Comparison of ENCODE assay signal across 17 cellular contexts in the genomic region with DNA sequence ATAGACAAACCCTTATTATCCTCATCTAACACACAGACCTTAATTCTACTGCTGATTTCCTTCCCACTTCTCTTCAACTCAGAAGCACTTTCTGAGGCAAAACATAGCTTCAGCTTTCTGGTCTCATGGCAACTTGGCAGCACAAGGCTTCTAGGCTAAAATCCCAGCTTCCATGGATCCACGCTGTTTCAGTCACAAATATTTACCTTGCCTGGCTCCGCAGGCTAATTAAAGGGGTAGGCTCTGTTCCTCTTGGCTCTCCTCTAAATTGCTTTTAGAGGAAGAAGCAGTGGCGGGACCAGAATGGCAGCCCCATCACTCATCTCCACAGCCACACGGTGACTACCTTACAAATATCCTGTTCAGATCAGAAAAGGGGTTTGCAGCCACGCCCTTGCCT.
DNase-seq lines count a peak whose midpoint lies in the region; ATAC-seq and TF ChIP-seq lines count a peak whose summit lies in the region.
"Had no signal": no experiment of that assay in that cellular context is flagged by ENCODE, and none has a peak within 500 bp of the region (broad histone marks: within the 10 kb centered on the region; RNA-seq: fewer than 3 reads in every experiment).

No MANE protein-coding gene starts in this region.

- DNase-seq in T47D (ENCODE audit: low read depth in 1 of 2, low spot score in 1 of 2) (peak; percentile 49 to 82), MCF 10A (ENCODE audit: unreplicated experiment) (no peak), NCI-H748 treated with DMSO at 0.1 percent for 48 hours (lab: John Stamatoyannopoulos, UW) (peak; percentile 95), left kidney (ENCODE audit: low read depth, low spot score) (peak; percentile 33), transverse colon (no peak), A673 (ENCODE audit: low spot score) (no peak), NCI-H524 treated with DMSO at 0.1 percent for 48 hours (lab: John Stamatoyannopoulos, UW) (no peak)
- DNase-seq: ACHN; activated CD8-positive, alpha-beta memory T cell treated with anti-CD3 and anti-CD28 coated beads, Interleukin-2, amount 50 U/mL, for 4 hours; central memory CD4-positive, alpha-beta T cell; heart right ventricle; NCI-H1048; spleen had no signal

- CTCF ChIA-PET in MCF 10A (lab: Yijun Ruan, JAX), result interaction anchor here (0.5 to 1.0 kb wide), 3 partner anchors 13 to 358 kb away, joined by 3 read pairs; no protein-coding TSS in a partner anchor
- CTCF ChIA-PET in A673 (lab: Charles Lee), result no interaction called here

- no peaks in the 10 kb centered on the region for H3K4me1 Mint-ChIP-seq in MCF 10A (ENCODE audit: insufficient read depth, unreplicated experiment)
- H3K4me1 Mint-ChIP-seq: WTC11 had no signal

- no peak for TF ChIP-seq EP300 in transverse colon (IDR thresholded peaks at IDR 0.05; ENCODE audit: low read depth)

- POLR2A ChIA-PET in MCF 10A (lab: Yijun Ruan, JAX), result no interaction called here
- POLR2A ChIA-PET in A673 (lab: Charles Lee; ENCODE audit: low non-redundant PET), result no interaction called here

- no peak overlapping the region for H3K27ac Mint-ChIP-seq in MCF 10A (ENCODE audit: low read depth, unreplicated experiment)
- H3K27ac Mint-ChIP-seq: activated naive CD4-positive, alpha-beta T cell treated with anti-CD3 and anti-CD28 coated beads, Interleukin-2, amount 50 U/mL, for 72 hours; WTC11 had no signal

- WGBS in transverse colon (ENCODE audit: low coverage in 1 of 2), 2 donors, result 25 to 41% methylated on average over 3 to 5 of the region's 5 CpGs

- peak overlapping the region; percentile 48 to 59 (median 52) for H3K27ac ChIP-seq in transverse colon
- H3K27ac ChIP-seq in A673 (ENCODE audit: low read depth, low read length, poor library complexity, severe bottlenecking), result no peak overlapping the region
- H3K27ac ChIP-seq: heart right ventricle, spleen had no signal

- BruUV-seq in MCF 10A (replicated peaks; lab: Mats Ljungman, UMichigan), result no TSS peak
- BruUV-seq in A673 (replicated peaks; lab: Mats Ljungman, UMichigan), result no TSS peak

- H3K36me3 Mint-ChIP-seq in MCF 10A (ENCODE audit: insufficient read depth, unreplicated experiment), result no peaks in the 10 kb centered on the region

- H3K4me3 ChIP-seq in transverse colon, result no peak overlapping the region
- no peak overlapping the region for H3K4me3 ChIP-seq in A673 (ENCODE audit: low read depth, low read length, poor library complexity, severe bottlenecking)
- H3K4me3 ChIP-seq: heart right ventricle, lung, spleen had no signal

- intact Hi-C loops in MCF 10A (cut with micrococcal nuclease) (no loop called here), transverse colon (cut with DNase I; ENCODE audit: low total_unique reads) (no loop called here), A673 (cut with micrococcal nuclease; ENCODE audit: unreplicated experiment) (no loop called here)

- no peak for TF ChIP-seq CTCF in MCF 10A (IDR thresholded peaks at IDR 0.05; ENCODE audit: unreplicated experiment)
- TF ChIP-seq CTCF in transverse colon (IDR thresholded peaks at IDR 0.05), result no peak
- no peak for TF ChIP-seq CTCF in A673 (conservative IDR thresholded peaks at IDR 0.05; ENCODE audit: low read depth, low read length)

- H3K9me3 Mint-ChIP-seq in MCF 10A (ENCODE audit: unreplicated experiment), result peaks cover 16% of the 10 kb centered on the region

- H3K4me1 ChIP-seq in transverse colon (peaks cover 12 to 38% (median 19%) of the 10 kb centered on the region in 4 donors), A673 (ENCODE audit: insufficient read depth, low read length, poor library complexity, severe bottlenecking) (no peaks in the 10 kb centered on the region)
- H3K4me1 ChIP-seq: spleen had no signal

- TF ChIP-seq POLR2A in transverse colon (IDR thresholded peaks at IDR 0.05), result no peak

- peaks cover 0 to 3% of the 10 kb centered on the region in 2 donors for H3K9me3 ChIP-seq in transverse colon
- peaks cover 9% of the 10 kb centered on the region for H3K9me3 ChIP-seq in A673 (ENCODE audit: low read depth, low read length, poor library complexity, severe bottlenecking)

- no peak overlapping the region for H3K4me3 Mint-ChIP-seq in MCF 10A (ENCODE audit: unreplicated experiment)
- H3K4me3 Mint-ChIP-seq: WTC11 had no signal

- H3K27me3 Mint-ChIP-seq in MCF 10A (ENCODE audit: insufficient read depth, unreplicated experiment), result no peaks in the 10 kb centered on the region

- ATAC-seq in HG02884 (IDR thresholded peaks at IDR 0.05; ENCODE audit: unreplicated experiment), result no peak
- ATAC-seq: activated naive CD4-positive, alpha-beta T cell treated with anti-CD3 and anti-CD28 coated beads, Interleukin-2, amount 50 U/mL, for 72 hours; WTC11 had no signal

- H3K36me3 ChIP-seq in transverse colon (no peaks in the 10 kb centered on the region), A673 (ENCODE audit: insufficient read depth, low read length, poor library complexity, severe bottlenecking) (no peaks in the 10 kb centered on the region)
- H3K36me3 ChIP-seq: heart right ventricle, spleen had no signal

- in situ Hi-C loops in T47D (cut with HindIII; ENCODE audit: low pct_unique_long_range_greater_than_20kb, low sequenced_read_pairs) (no loop called here), transverse colon (cut with MboI; ENCODE audit: low pct_ligation_motif_present in 1 of 4, low pct_unique_long_range_greater_than_20kb in 1 of 4, low sequenced_read_pairs in 3 of 4) (no loop called here)

- H3K27me3 ChIP-seq in transverse colon (no peaks in the 10 kb centered on the region), A673 (replicated peaks; ENCODE audit: insufficient read depth, low read depth, low read length, poor library complexity) (no peaks in the 10 kb centered on the region)
- H3K27me3 ChIP-seq: heart right ventricle had no signal

Comparison
In these comparisons a context has a peak if more than half of its experiments do, and no peak if none do; other contexts are left out.
1. DNase-seq: peak in T47D (2 of 2), NCI-H748 treated with DMSO at 0.1 percent for 48 hours (single experiment) and left kidney (single experiment); none in MCF 10A (single experiment), transverse colon (single experiment), A673 (single experiment) and NCI-H524 treated with DMSO at 0.1 percent for 48 hours (single experiment).